ENCODE assay signal across 1 cellular context in the genomic region with DNA sequence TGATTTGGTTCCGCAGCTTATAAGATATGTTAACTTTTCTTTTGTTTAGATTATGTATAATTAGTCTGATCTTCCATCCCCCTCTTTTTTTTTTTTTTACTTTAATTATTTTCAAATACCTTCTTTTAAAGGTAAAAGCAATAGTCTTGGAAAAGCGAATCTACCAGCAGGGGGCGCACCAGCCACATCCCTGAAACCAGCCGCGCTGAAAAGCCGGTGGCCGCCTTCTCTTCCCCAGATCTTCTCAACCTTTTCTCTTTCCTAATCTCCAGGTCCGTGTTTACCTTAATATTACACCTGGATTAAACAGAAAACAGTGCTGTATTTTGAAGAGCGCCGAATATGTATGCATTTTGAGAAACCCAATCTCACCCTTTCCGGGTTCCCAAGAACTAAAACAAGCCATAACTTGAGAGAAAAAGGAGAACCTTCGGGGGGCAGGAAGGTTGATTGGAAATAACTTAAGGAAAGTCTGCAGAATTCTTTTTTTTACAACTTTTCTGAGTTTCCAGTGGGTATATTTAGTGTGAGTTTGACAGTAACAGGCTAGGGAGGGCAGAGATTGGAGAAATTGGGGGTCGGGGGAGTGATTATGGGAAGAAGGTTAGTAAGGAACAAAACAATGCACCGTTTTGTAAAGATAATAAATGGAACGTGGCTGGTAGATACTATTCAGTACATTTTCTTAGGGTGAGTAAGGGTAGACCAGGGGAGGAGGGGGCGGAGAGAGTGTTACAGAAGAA.
TF ChIP-seq lines count a peak whose summit lies in the region.

No MANE protein-coding gene starts in this region.

TF ChIP-seq in GM23338, 12 proteins besides CTCF, POLR2A, EP300 and RAD21 (continued from another document):
- TF ChIP-seq, protein P1, sequence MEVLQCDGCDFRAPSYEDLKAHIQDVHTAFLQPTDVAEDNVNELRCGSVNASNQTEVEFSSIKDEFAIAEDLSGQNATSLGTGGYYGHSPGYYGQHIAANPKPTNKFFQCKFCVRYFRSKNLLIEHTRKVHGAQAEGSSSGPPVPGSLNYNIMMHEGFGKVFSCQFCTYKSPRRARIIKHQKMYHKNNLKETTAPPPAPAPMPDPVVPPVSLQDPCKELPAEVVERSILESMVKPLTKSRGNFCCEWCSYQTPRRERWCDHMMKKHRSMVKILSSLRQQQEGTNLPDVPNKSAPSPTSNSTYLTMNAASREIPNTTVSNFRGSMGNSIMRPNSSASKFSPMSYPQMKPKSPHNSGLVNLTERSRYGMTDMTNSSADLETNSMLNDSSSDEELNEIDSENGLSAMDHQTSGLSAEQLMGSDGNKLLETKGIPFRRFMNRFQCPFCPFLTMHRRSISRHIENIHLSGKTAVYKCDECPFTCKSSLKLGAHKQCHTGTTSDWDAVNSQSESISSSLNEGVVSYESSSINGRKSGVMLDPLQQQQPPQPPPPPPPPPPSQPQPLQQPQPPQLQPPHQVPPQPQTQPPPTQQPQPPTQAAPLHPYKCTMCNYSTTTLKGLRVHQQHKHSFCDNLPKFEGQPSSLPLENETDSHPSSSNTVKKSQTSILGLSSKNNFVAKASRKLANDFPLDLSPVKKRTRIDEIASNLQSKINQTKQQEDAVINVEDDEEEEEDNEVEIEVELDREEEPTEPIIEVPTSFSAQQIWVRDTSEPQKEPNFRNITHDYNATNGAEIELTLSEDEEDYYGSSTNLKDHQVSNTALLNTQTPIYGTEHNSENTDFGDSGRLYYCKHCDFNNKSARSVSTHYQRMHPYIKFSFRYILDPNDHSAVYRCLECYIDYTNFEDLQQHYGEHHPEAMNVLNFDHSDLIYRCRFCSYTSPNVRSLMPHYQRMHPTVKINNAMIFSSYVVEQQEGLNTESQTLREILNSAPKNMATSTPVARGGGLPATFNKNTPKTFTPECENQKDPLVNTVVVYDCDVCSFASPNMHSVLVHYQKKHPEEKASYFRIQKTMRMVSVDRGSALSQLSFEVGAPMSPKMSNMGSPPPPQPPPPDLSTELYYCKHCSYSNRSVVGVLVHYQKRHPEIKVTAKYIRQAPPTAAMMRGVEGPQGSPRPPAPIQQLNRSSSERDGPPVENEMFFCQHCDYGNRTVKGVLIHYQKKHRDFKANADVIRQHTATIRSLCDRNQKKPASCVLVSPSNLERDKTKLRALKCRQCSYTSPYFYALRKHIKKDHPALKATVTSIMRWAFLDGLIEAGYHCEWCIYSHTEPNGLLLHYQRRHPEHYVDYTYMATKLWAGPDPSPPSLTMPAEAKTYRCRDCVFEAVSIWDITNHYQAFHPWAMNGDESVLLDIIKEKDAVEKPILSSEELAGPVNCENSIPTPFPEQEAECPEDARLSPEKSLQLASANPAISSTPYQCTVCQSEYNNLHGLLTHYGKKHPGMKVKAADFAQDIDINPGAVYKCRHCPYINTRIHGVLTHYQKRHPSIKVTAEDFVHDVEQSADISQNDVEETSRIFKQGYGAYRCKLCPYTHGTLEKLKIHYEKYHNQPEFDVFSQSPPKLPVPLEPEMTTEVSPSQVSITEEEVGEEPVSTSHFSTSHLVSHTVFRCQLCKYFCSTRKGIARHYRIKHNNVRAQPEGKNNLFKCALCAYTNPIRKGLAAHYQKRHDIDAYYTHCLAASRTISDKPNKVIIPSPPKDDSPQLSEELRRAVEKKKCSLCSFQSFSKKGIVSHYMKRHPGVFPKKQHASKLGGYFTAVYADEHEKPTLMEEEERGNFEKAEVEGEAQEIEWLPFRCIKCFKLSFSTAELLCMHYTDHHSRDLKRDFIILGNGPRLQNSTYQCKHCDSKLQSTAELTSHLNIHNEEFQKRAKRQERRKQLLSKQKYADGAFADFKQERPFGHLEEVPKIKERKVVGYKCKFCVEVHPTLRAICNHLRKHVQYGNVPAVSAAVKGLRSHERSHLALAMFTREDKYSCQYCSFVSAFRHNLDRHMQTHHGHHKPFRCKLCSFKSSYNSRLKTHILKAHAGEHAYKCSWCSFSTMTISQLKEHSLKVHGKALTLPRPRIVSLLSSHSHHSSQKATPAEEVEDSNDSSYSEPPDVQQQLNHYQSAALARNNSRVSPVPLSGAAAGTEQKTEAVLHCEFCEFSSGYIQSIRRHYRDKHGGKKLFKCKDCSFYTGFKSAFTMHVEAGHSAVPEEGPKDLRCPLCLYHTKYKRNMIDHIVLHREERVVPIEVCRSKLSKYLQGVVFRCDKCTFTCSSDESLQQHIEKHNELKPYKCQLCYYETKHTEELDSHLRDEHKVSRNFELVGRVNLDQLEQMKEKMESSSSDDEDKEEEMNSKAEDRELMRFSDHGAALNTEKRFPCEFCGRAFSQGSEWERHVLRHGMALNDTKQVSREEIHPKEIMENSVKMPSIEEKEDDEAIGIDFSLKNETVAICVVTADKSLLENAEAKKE (CRISPR knock-in tag; IDR thresholded peaks at IDR 0.05), result no peak
- no peak for TF ChIP-seq CREB1 (CRISPR knock-in tag; IDR thresholded peaks at IDR 0.05; ENCODE audit: low read depth)
- no peak for TF ChIP-seq EZH2phosphoT487 (IDR thresholded peaks at IDR 0.05; ENCODE audit: unreplicated experiment)
- TF ChIP-seq STAT1 (IDR thresholded peaks at IDR 0.05; ENCODE audit: unreplicated experiment), result no peak
